5 cellular contexts compared by ENCODE assay signal in the genomic region with DNA sequence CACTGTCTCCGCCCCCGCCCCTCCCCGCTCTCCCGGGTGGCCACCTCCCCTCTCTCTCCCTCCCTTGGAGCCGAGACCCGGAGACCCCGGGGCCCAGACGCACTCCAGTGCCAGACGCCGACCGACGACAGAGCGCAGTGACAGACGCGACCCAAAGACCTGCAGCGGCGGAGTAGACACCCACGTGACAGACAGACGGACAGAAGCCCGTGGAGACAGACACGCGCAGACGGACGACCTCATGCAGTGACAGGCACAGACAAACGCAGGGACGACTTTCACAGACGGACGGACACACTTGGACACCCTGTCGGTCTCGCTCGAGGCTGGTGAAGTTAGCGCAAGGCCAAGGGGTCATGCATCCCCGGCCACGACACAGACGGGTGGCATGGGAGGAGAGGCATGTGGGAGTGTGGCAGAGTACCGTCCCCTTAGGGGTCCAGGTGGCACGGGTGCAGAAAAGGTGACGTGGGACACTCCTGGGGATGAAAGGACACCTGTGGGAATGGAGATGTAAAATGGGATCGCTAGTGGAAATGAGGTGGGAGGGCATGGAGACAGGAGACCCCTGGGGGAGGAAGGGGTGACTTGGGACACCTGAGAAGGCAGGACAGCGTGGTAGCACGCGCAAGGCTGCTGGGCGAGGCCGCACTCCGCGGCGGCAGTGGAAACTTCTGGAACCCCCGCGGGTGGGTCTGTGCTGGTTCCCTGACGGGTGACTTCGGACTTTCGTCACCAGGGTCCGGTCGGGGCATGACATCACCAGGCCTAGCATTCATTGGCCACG. TPM values are rescaled to one million over a fixed set of nuclear protein-coding genes. Genes with fewer than 3 reads are reported as not detected.
DNase-seq lines count a peak whose midpoint lies in the region; ATAC-seq and TF ChIP-seq lines count a peak whose summit lies in the region.

No MANE protein-coding gene starts in this region.

- no peaks in the 10 kb centered on the region for H3K9me3 Mint-ChIP-seq in activated naive CD8-positive, alpha-beta T cell treated with anti-CD3 and anti-CD28 coated beads, Interleukin-2, amount 10 ng/mL, durations not matched to agents 7 days and 5 days

- H3K4me1 Mint-ChIP-seq in activated naive CD8-positive, alpha-beta T cell treated with anti-CD3 and anti-CD28 coated beads, Interleukin-2, amount 10 ng/mL, durations not matched to agents 7 days and 5 days, result peaks cover 9% of the 10 kb centered on the region

- peak overlapping the region; percentile 43 to 75 for H3K27ac ChIP-seq in mucosa of rectum (ENCODE audit: low read depth in 2 of 2, low read length in 2 of 2)

- H3K36me3 ChIP-seq in mucosa of rectum (ENCODE audit: control insufficient read depth in 2 of 2, insufficient read depth in 2 of 2, low read length in 2 of 2), result no peaks in the 10 kb centered on the region

- H3K27ac Mint-ChIP-seq in activated naive CD8-positive, alpha-beta T cell treated with anti-CD3 and anti-CD28 coated beads, Interleukin-2, amount 10 ng/mL, durations not matched to agents 7 days and 5 days, result peak overlapping the region; percentile 51

- H3K27me3 Mint-ChIP-seq in activated naive CD8-positive, alpha-beta T cell treated with anti-CD3 and anti-CD28 coated beads, Interleukin-2, amount 10 ng/mL, durations not matched to agents 7 days and 5 days, result peaks cover 51% of the 10 kb centered on the region

- no peaks in the 10 kb centered on the region for H3K9me3 ChIP-seq in mucosa of rectum (ENCODE audit: control insufficient read depth in 2 of 2, low read length in 2 of 2)

- peak; percentile 54 for DNase-seq in activated naive CD8-positive, alpha-beta T cell treated with anti-CD3 and anti-CD28 coated beads, Interleukin-2, amount 10 ng/mL, durations not matched to agents 7 days and 5 days
- no peak for DNase-seq in NCI-H2081 (lab: John Stamatoyannopoulos, UW)

- peak overlapping the region; percentile 44 for H3K4me3 Mint-ChIP-seq in activated naive CD8-positive, alpha-beta T cell treated with anti-CD3 and anti-CD28 coated beads, Interleukin-2, amount 10 ng/mL, durations not matched to agents 7 days and 5 days

- TF ChIP-seq RAD21 in Ishikawa (IDR thresholded peaks at IDR 0.05; ENCODE audit: low read depth), result no peak

- TF ChIP-seq EP300 in Ishikawa (IDR thresholded peaks at IDR 0.05; ENCODE audit: borderline replicate concordance), result no peak

- H3K36me3 Mint-ChIP-seq in activated naive CD8-positive, alpha-beta T cell treated with anti-CD3 and anti-CD28 coated beads, Interleukin-2, amount 10 ng/mL, durations not matched to agents 7 days and 5 days, result no peaks in the 10 kb centered on the region

- peak overlapping the region; percentile 64 to 65 for H3K4me3 ChIP-seq in mucosa of rectum (ENCODE audit: low read length in 2 of 2)

- peaks cover 7 to 10% of the 10 kb centered on the region in 2 donors for H3K27me3 ChIP-seq in mucosa of rectum (ENCODE audit: control insufficient read depth in 2 of 2, insufficient read depth in 2 of 2, low read length in 2 of 2)

- no peak for ATAC-seq in activated naive CD8-positive, alpha-beta T cell treated with anti-CD3 and anti-CD28 coated beads, Interleukin-2, amount 10 ng/mL, durations not matched to agents 7 days and 5 days (ENCODE audit: low read depth)
- no peak for ATAC-seq in HG03196 (IDR thresholded peaks at IDR 0.05; ENCODE audit: unreplicated experiment)

- peak overlapping the region; percentile 14 to 58 for H3K9ac ChIP-seq in mucosa of rectum (ENCODE audit: low read depth in 1 of 2, low read length in 2 of 2)

- POLR2A ChIA-PET in activated naive CD8-positive, alpha-beta T cell treated with anti-CD3 and anti-CD28 coated beads, Interleukin-2, amount 10 ng/mL, durations not matched to agents 7 days and 5 days (lab: Charles Lee), result no interaction called here

- H3K4me1 ChIP-seq in mucosa of rectum (ENCODE audit: control insufficient read depth in 2 of 2, insufficient read depth in 2 of 2, low read length in 2 of 2), result peaks cover 21 to 29% of the 10 kb centered on the region in 2 donors

TF ChIP-seq in Ishikawa, 13 proteins besides CTCF, POLR2A, EP300 and RAD21:
- TF ChIP-seq CREB1 (IDR thresholded peaks at IDR 0.05; ENCODE audit: low read depth) (0 out of 2 replicates have a peak, but pooled peaks have one; percentile 25), ZBTB7A (IDR thresholded peaks at IDR 0.05; ENCODE audit: low read depth) (peak; percentile 80), TCF12 (IDR thresholded peaks at IDR 0.05; ENCODE audit: low read depth) (0 out of 2 replicates have a peak, but pooled peaks have one; percentile 18), NFIC (IDR thresholded peaks at IDR 0.05) (no peak)
- TF ChIP-seq, protein P1, sequence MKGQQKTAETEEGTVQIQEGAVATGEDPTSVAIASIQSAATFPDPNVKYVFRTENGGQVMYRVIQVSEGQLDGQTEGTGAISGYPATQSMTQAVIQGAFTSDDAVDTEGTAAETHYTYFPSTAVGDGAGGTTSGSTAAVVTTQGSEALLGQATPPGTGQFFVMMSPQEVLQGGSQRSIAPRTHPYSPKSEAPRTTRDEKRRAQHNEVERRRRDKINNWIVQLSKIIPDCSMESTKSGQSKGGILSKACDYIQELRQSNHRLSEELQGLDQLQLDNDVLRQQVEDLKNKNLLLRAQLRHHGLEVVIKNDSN (IDR thresholded peaks at IDR 0.05), result peak; percentile 64
- TF ChIP-seq, protein P2, sequence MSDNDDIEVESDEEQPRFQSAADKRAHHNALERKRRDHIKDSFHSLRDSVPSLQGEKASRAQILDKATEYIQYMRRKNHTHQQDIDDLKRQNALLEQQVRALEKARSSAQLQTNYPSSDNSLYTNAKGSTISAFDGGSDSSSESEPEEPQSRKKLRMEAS (IDR thresholded peaks at IDR 0.05), result peak; percentile 78

RNA-seq across cellular contexts. Expression of a gene that starts 0.5 kb away (rescaled TPM):
- total RNA-seq in activated naive CD8-positive, alpha-beta T cell treated with anti-CD3 and anti-CD28 coated beads, Interleukin-2, amount 10 ng/mL, durations not matched to agents 7 days and 5 days, result under 1 TPM in 1 of 2 experiments, not detected in 1; 0.34 TPM

RNA-seq across cellular contexts. Expression of a gene that starts 6.6 kb away (rescaled TPM):
- 1 to 10 TPM; 3.0 to 4.7 TPM for total RNA-seq in activated naive CD8-positive, alpha-beta T cell treated with anti-CD3 and anti-CD28 coated beads, Interleukin-2, amount 10 ng/mL, durations not matched to agents 7 days and 5 days

RNA-seq across cellular contexts. Expression of a gene that starts 21.2 kb away (rescaled TPM):
- 100 to 1,000 TPM; 251 to 255 TPM for total RNA-seq in activated naive CD8-positive, alpha-beta T cell treated with anti-CD3 and anti-CD28 coated beads, Interleukin-2, amount 10 ng/mL, durations not matched to agents 7 days and 5 days

RNA-seq across cellular contexts. Expression of a gene that starts 29.0 kb away (rescaled TPM):
- total RNA-seq in activated naive CD8-positive, alpha-beta T cell treated with anti-CD3 and anti-CD28 coated beads, Interleukin-2, amount 10 ng/mL, durations not matched to agents 7 days and 5 days, result 10 to 100 TPM; 25.6 to 28.0 TPM

RNA-seq across cellular contexts. Expression of a gene that starts 43.6 kb away (rescaled TPM):
- total RNA-seq in activated naive CD8-positive, alpha-beta T cell treated with anti-CD3 and anti-CD28 coated beads, Interleukin-2, amount 10 ng/mL, durations not matched to agents 7 days and 5 days, result 10 to 100 TPM; 39.0 to 41.2 TPM
